Comparison of ENCODE assay signal across 12 cellular contexts in genomic region chr7:158586499-158587191, GRCh38. TPM values are rescaled to one million over a fixed set of nuclear protein-coding genes. Genes with fewer than 3 reads are reported as not detected.
DNase-seq lines count a peak whose midpoint lies in the region; ATAC-seq and TF ChIP-seq lines count a peak whose summit lies in the region.
"Had no signal": no experiment of that assay in that cellular context is flagged by ENCODE, and none has a peak within 500 bp of the region (broad histone marks: within the 10 kb centered on the region; RNA-seq: fewer than 3 reads in every experiment).

No MANE protein-coding gene starts in this region.

- H3K4me2 ChIP-seq in neuronal stem cell (ENCODE audit: insufficient read depth, low read length, poor library complexity, severe bottlenecking) = peak overlapping the region; percentile 47
- H3K4me2 ChIP-seq: KMS-11 had no signal

- H4K91ac ChIP-seq in neuronal stem cell (ENCODE audit: low read depth, low read length, poor library complexity) = no peak overlapping the region

- peak overlapping the region; percentile 30 for H3K23ac ChIP-seq in neuronal stem cell (ENCODE audit: low read depth, low read length, poor library complexity)

- H3K4me1 ChIP-seq in BE2C = peaks cover 7% of the 10 kb centered on the region
- peaks cover 7% of the 10 kb centered on the region for H3K4me1 ChIP-seq in endocrine pancreas (ENCODE audit: control insufficient read depth, insufficient read depth, low read length)
- H3K4me1 ChIP-seq in neuronal stem cell (ENCODE audit: control insufficient read depth in 2 of 2, insufficient read depth in 1 of 2, low read depth in 1 of 2, low read length in 2 of 2) = peaks cover 0 to 3% of the 10 kb centered on the region in 2 donors
- H3K4me1 ChIP-seq: HAP-1 had no signal

- no peaks in the 10 kb centered on the region for H3K79me1 ChIP-seq in neuronal stem cell (ENCODE audit: low read depth, low read length)

- H3K4me3 ChIP-seq in BE2C (ENCODE audit: low read depth, low read length) = peak overlapping the region; percentile 50
- peak overlapping the region; percentile 58 for H3K4me3 ChIP-seq in endocrine pancreas (ENCODE audit: control insufficient read depth, insufficient read depth, low read length)
- H3K4me3 ChIP-seq in neuronal stem cell (ENCODE audit: low read length in 2 of 2) = no peak overlapping the region
- H3K4me3 ChIP-seq: HAP-1 had no signal

- H2BK120ac ChIP-seq in neuronal stem cell (ENCODE audit: low read depth, low read length) = no peak overlapping the region

- no peak overlapping the region for H3K14ac ChIP-seq in neuronal stem cell (ENCODE audit: low read length)

- H2BK15ac ChIP-seq in neuronal stem cell (ENCODE audit: low read length) = no peak overlapping the region

- H3K36me3 ChIP-seq in BE2C (no peaks in the 10 kb centered on the region), endocrine pancreas (ENCODE audit: control insufficient read depth, insufficient read depth, low read length) (no peaks in the 10 kb centered on the region), neuronal stem cell (replicated peaks in 1 of 2; ENCODE audit: control insufficient read depth in 2 of 2, insufficient read depth in 2 of 2, low read length in 2 of 2) (no peaks in the 10 kb centered on the region)
- H3K36me3 ChIP-seq: adrenal gland, HAP-1 had no signal

- H2AFZ ChIP-seq in neuronal stem cell (ENCODE audit: low read length) = peak overlapping the region; percentile 45

- H2AK5ac ChIP-seq in neuronal stem cell (ENCODE audit: low read depth, low read length) = no peak overlapping the region

- in situ Hi-C loops in G401 (cut with HindIII; ENCODE audit: low sequenced_read_pairs) = no loop called here

- H3K9ac ChIP-seq in endocrine pancreas (ENCODE audit: control insufficient read depth, insufficient read depth, low read length) (peak overlapping the region; percentile 88), neuronal stem cell (ENCODE audit: low read depth, low read length, poor library complexity) (no peak overlapping the region)
- H3K9ac ChIP-seq: KMS-11 had no signal

- H3K4ac ChIP-seq in neuronal stem cell (ENCODE audit: low read length) = no peak overlapping the region

- H3K9me3 ChIP-seq in BE2C (no peaks in the 10 kb centered on the region), endocrine pancreas (ENCODE audit: control insufficient read depth, low read length) (no peaks in the 10 kb centered on the region), neuronal stem cell (replicated peaks in 1 of 2; ENCODE audit: control insufficient read depth in 2 of 2, insufficient read depth in 1 of 2, low read depth in 1 of 2, low read length in 2 of 2) (peaks cover 0 to under 1% of the 10 kb centered on the region in 2 donors)
- H3K9me3 ChIP-seq: adrenal gland, HAP-1 had no signal

- no peak for TF ChIP-seq CTCF in BE2C (IDR thresholded peaks at IDR 0.05; ENCODE audit: low read depth, low read length)

- H3K27me3 ChIP-seq in BE2C (no peaks in the 10 kb centered on the region), endocrine pancreas (ENCODE audit: control insufficient read depth, insufficient read depth, low read length) (no peaks in the 10 kb centered on the region), neuronal stem cell (ENCODE audit: control insufficient read depth in 3 of 3, insufficient read depth in 3 of 3, low read depth in 1 of 3, low read length in 3 of 3) (peaks cover 9 to 54% (median 38%) of the 10 kb centered on the region in 3 experiments)

- H2BK12ac ChIP-seq in neuronal stem cell (ENCODE audit: low read length) = no peak overlapping the region

- WGBS in neuronal stem cell (ENCODE audit: extremely low coverage in 2 of 2, insufficient read length in 2 of 2, insufficient replicate concordance in 1 of 2), 2 donors = no CpG with 5 or more reads among the region's 65 CpGs

- ATAC-seq in HG03097 (IDR thresholded peaks at IDR 0.05; ENCODE audit: low FRiP score, unreplicated experiment) = no peak

- H4K8ac ChIP-seq in neuronal stem cell (ENCODE audit: low read depth, low read length) = no peak overlapping the region

- no peak overlapping the region for H3K18ac ChIP-seq in neuronal stem cell (ENCODE audit: low read length)

- DNase-seq in BE2C = no peak
- peak; percentile 42 for DNase-seq in G401 (ENCODE audit: low spot score)
- no peak for DNase-seq in neuronal stem cell (ENCODE audit: low spot score)
- no peak for DNase-seq in GF-D8 (lab: John Stamatoyannopoulos, UW)
- no peak for DNase-seq in NCI-H524 (lab: John Stamatoyannopoulos, UW)
- DNase-seq in H4 (ENCODE audit: low spot score) = no peak
- DNase-seq: NCI-H2171 treated with DMSO at 0.1 percent for 48 hours had no signal

- peak overlapping the region; percentile 57 for H2BK5ac ChIP-seq in neuronal stem cell (ENCODE audit: low read length)

- H3K27ac ChIP-seq in neuronal stem cell (replicated peaks; ENCODE audit: low read length) = no peak overlapping the region
- H3K27ac ChIP-seq: KMS-11 had no signal

RNA-seq across cellular contexts. Expression of gene PTPRN2, which starts 1.0 kb away (rescaled TPM):
- 7.2 TPM for polyA plus RNA-seq in BE2C (2012; ENCODE audit: insufficient read depth, insufficient read length, low read depth)
- not detected in 2 replicates for total RNA-seq in G401 (2014; rRNA removed; shearing (Covaris generic))
- 19.0 TPM for polyA plus RNA-seq in neuronal stem cell (2013, experiment 1 of 2)
- 20.3 TPM for polyA plus RNA-seq in neuronal stem cell (2013, experiment 2 of 2)
- 0.97 TPM in 2 replicates for total RNA-seq in H4 (2014; rRNA removed; shearing (Covaris generic))

Comparison
In these comparisons a context has a peak if more than half of its experiments do, and no peak if none do; other contexts are left out.
1. H3K4me3 ChIP-seq: peak in BE2C (single experiment) and endocrine pancreas (single experiment); none in neuronal stem cell (0 of 2).